Comparison of ENCODE assay signal across 8 cellular contexts in genomic region chr14:20610002-20610765, GRCh38. TPM values are rescaled to one million over a fixed set of nuclear protein-coding genes. Genes with fewer than 3 reads are reported as not detected.
A peak's percentile ranks its signal among the peaks of the same experiment; 100 is the strongest.
DNase-seq lines count a peak whose midpoint lies in the region; ATAC-seq and TF ChIP-seq lines count a peak whose summit lies in the region.

No MANE protein-coding gene starts in this region.

- no peak overlapping the region for H3K4me3 Mint-ChIP-seq in CD14-positive monocyte

- H3K4me1 Mint-ChIP-seq in CD14-positive monocyte: no peaks in the 10 kb centered on the region

- H3K9me3 Mint-ChIP-seq in CD14-positive monocyte: no peaks in the 10 kb centered on the region

- H3K27ac Mint-ChIP-seq in CD14-positive monocyte: no peak overlapping the region

- peak; percentile 21 for ATAC-seq in HG02610 (IDR thresholded peaks at IDR 0.05; ENCODE audit: unreplicated experiment)
- ATAC-seq in lower lobe of right lung: peak; percentile 76 to 82
- no peak for ATAC-seq in HG02678 (IDR thresholded peaks at IDR 0.05; ENCODE audit: unreplicated experiment)

- H3K4me3 ChIP-seq in lower lobe of right lung: peak overlapping the region; percentile 98

- TF ChIP-seq CTCF in CD14-positive monocyte (IDR thresholded peaks at IDR 0.05) (no peak), lower lobe of right lung (IDR thresholded peaks at IDR 0.05) (no peak)

- H3K36me3 Mint-ChIP-seq in CD14-positive monocyte: no peaks in the 10 kb centered on the region

- H3K27ac ChIP-seq in lower lobe of right lung: peak overlapping the region; percentile 70

- DNase-seq in CD14-positive monocyte (ENCODE audit: low spot score) (peak; percentile 68), NCI-H774 (lab: John Stamatoyannopoulos, UW) (peak; percentile 61), lower lobe of right lung (peak; percentile 82)
- peak; percentile 88 to 89 for DNase-seq in activated CD4-positive, alpha-beta T cell treated with anti-CD3 and anti-CD28 coated beads, Interleukin-2, amount 50 U/mL, for 48 hours
- peak; percentile 55 for DNase-seq in effector CD4-positive, alpha-beta T cell
- DNase-seq in stimulated activated CD4-positive, alpha-beta T cell treated with anti-CD3 and anti-CD28 coated beads, Interleukin-4, amount 100 ng/mL, for 48 hours (ENCODE audit: low read depth in 2 of 2): peak; percentile 71 to 87

- intact Hi-C loops in CD14-positive monocyte (cut with micrococcal nuclease): loop anchor here in 1 of 2 donors (5.0 to 10.0 kb wide), 3 partner anchors 175 to 268 kb away; partner anchors contain the start of genes PARP2 and RNASE6
- intact Hi-C loops in lower lobe of right lung (cut with DNase I): loop anchor here (10.0 kb wide), 1 partner anchor 285 kb away; no protein-coding TSS in a partner anchor

- H3K27me3 ChIP-seq in lower lobe of right lung (ENCODE audit: low read depth): no peaks in the 10 kb centered on the region

- H3K4me1 ChIP-seq in lower lobe of right lung: peaks cover 21% of the 10 kb centered on the region

- no peaks in the 10 kb centered on the region for H3K9me3 ChIP-seq in lower lobe of right lung

- no peaks in the 10 kb centered on the region for H3K36me3 ChIP-seq in lower lobe of right lung

- H3K27me3 Mint-ChIP-seq in CD14-positive monocyte (ENCODE audit: low read depth in 3 of 3): no peaks in the 10 kb centered on the region

RNA-seq across cellular contexts. Expression of gene RNASE12, which starts 19.0 kb away (rescaled TPM):
- polyA plus RNA-seq in CD14-positive monocyte: not detected
- total RNA-seq in lower lobe of right lung: not detected

RNA-seq across cellular contexts. Expression of gene RNASE11, which starts 22.4 kb away (rescaled TPM):
- polyA plus RNA-seq in CD14-positive monocyte: not detected
- total RNA-seq in lower lobe of right lung: not detected

RNA-seq across cellular contexts. Expression of gene OR6S1, which starts 31.3 kb away (rescaled TPM):
- polyA plus RNA-seq in CD14-positive monocyte: not detected
- total RNA-seq in lower lobe of right lung: not detected

RNA-seq across cellular contexts. Expression of gene RNASE9, which starts 49.3 kb away (rescaled TPM):
- not detected for polyA plus RNA-seq in CD14-positive monocyte
- total RNA-seq in lower lobe of right lung: not detected
